Comparison of ENCODE assay signal across 1 cellular context in the genomic region with DNA sequence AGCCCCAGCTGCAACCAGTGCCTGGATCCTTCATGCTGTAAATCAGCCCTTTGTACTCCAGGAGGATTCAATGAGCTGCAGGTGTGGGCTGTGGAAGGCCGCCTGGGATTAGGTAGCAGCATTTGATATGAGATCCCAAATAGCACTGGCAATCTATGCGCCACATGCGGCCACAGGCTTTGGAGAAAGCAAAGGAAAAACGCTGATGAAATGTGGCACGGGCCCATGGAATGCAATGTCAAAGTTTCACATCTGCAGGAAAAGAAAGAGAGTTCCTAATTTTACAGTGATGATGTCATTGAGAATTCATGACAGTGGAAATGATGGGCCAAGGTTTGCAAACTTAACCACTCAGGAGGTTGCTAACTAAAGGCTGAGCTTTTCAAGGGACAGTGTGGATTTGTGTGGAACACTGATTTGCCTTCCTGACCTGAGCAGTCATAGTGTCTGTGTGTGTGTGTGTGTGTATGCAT.
TF ChIP-seq lines count a peak whose summit lies in the region.

No MANE protein-coding gene starts in this region.

TF ChIP-seq in HEK293, 187 proteins besides CTCF, POLR2A, EP300 and RAD21 (continued from another document):
- TF ChIP-seq, protein P1, sequence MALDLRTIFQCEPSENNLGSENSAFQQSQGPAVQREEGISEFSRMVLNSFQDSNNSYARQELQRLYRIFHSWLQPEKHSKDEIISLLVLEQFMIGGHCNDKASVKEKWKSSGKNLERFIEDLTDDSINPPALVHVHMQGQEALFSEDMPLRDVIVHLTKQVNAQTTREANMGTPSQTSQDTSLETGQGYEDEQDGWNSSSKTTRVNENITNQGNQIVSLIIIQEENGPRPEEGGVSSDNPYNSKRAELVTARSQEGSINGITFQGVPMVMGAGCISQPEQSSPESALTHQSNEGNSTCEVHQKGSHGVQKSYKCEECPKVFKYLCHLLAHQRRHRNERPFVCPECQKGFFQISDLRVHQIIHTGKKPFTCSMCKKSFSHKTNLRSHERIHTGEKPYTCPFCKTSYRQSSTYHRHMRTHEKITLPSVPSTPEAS (tag by site-specific recombination; IDR thresholded peaks at IDR 0.05), result peak; percentile 56
- TF ChIP-seq ZNF398 (tag by site-specific recombination; IDR thresholded peaks at IDR 0.05), result no peak
- no peak for TF ChIP-seq ZBTB20 (tag by site-specific recombination; IDR thresholded peaks at IDR 0.05)
- TF ChIP-seq ZNF544 (tag by site-specific recombination; IDR thresholded peaks at IDR 0.05), result no peak
- TF ChIP-seq ZNF24 (tag by site-specific recombination; IDR thresholded peaks at IDR 0.05), result no peak
- no peak for TF ChIP-seq YY2 (tag by site-specific recombination; IDR thresholded peaks at IDR 0.05)
- TF ChIP-seq MYNN (tag by site-specific recombination; IDR thresholded peaks at IDR 0.05; ENCODE audit: borderline replicate concordance), result no peak
- no peak for TF ChIP-seq ZBTB17 (tag by site-specific recombination; IDR thresholded peaks at IDR 0.05)
- TF ChIP-seq KLF16 (tag by site-specific recombination; IDR thresholded peaks at IDR 0.05), result no peak
- no peak for TF ChIP-seq ZNF558 (tag by site-specific recombination; IDR thresholded peaks at IDR 0.05)
- no peak for TF ChIP-seq KLF10 (tag by site-specific recombination; IDR thresholded peaks at IDR 0.05)
- no peak for TF ChIP-seq ZNF830 (tag by site-specific recombination; IDR thresholded peaks at IDR 0.05; ENCODE audit: low read depth)
- TF ChIP-seq, protein P2, sequence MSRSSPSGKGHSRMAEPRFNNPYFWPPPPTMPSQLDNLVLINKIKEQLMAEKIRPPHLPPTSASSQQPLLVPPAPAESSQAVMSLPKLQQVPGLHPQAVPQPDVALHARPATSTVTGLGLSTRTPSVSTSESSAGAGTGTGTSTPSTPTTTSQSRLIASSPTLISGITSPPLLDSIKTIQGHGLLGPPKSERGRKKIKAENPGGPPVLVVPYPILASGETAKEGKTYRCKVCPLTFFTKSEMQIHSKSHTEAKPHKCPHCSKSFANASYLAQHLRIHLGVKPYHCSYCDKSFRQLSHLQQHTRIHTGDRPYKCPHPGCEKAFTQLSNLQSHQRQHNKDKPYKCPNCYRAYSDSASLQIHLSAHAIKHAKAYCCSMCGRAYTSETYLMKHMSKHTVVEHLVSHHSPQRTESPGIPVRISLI (tag by site-specific recombination; IDR thresholded peaks at IDR 0.05), result no peak
- 0 out of 2 replicates have a peak, but pooled peaks have one; percentile 18 for TF ChIP-seq ZBTB48 (tag by site-specific recombination; IDR thresholded peaks at IDR 0.05)
- TF ChIP-seq ZNF366 (tag by site-specific recombination; conservative IDR thresholded peaks at IDR 0.05), result no peak
- no peak for TF ChIP-seq TSHZ1 (tag by site-specific recombination; IDR thresholded peaks at IDR 0.05; ENCODE audit: borderline replicate concordance)
- no peak for TF ChIP-seq BCL11B (tag by site-specific recombination; IDR thresholded peaks at IDR 0.05; ENCODE audit: low read depth)
- no peak for TF ChIP-seq ZNF37A (tag by site-specific recombination; IDR thresholded peaks at IDR 0.05)
